1 cellular context compared by ENCODE assay signal in the genomic region with DNA sequence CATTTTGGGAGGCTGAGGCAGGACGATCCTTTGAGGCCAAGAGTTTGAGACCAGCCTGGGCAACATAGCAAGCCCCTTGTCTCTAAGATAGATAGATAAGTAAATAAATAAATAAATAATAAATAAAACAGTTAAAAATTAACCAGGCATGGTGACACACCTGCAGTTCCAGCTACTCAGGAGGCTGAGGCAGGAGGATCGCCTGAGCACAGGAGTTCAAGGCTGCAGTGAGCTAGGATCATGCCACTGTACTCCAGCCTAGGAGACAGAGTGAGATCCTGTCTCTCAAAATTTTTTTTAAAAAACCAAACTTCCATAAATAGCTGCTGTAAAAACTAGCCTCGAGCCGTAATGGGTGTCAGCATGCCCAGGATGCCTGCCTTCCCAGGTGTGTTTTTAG.
TF ChIP-seq lines count a peak whose summit lies in the region.

No MANE protein-coding gene starts in this region.

TF ChIP-seq in HepG2, 621 proteins besides CTCF, POLR2A, EP300 and RAD21:
- TF ChIP-seq HDAC1 (CRISPR knock-in tag; IDR thresholded peaks at IDR 0.05) (0 out of 2 replicates have a peak, but pooled peaks have one; percentile 5), ZNF770 (CRISPR knock-in tag; IDR thresholded peaks at IDR 0.05) (peak; percentile 85), DBP (CRISPR knock-in tag; IDR thresholded peaks at IDR 0.05; ENCODE audit: not compliant biosample characterization) (no peak)
